13 cellular contexts compared by ENCODE assay signal in genomic region chr20:47117789-47118188, GRCh38.
DNase-seq lines count a peak whose midpoint lies in the region; ATAC-seq and TF ChIP-seq lines count a peak whose summit lies in the region.
"Had no signal": no experiment of that assay in that cellular context is flagged by ENCODE, and none has a peak within 500 bp of the region (broad histone marks: within the 10 kb centered on the region; RNA-seq: fewer than 3 reads in every experiment).

No MANE protein-coding gene starts in this region.

- peak; percentile 70 for ATAC-seq in IMR-90 (ENCODE audit: low read depth)
- no peak for ATAC-seq in thoracic aorta (ENCODE audit: insufficient number of reproducible peaks, low FRiP score, low read depth)
- ATAC-seq: activated CD8-positive, alpha-beta T cell treated with anti-CD3 and anti-CD28 coated beads, Interleukin-2, amount 10 ng/mL, durations not matched to agents 7 days and 5 days; mucosa of descending colon had no signal

- no peak overlapping the region for H4K8ac ChIP-seq in IMR-90 (ENCODE audit: low read depth in 2 of 2, low read length in 2 of 2)
- H4K8ac ChIP-seq in mesenchymal stem cell (ENCODE audit: low read length) = no peak overlapping the region

- H3K4me2 ChIP-seq in IMR-90 (ENCODE audit: low read depth, low read length) = peak overlapping the region; percentile 11
- H3K4me2 ChIP-seq in mesenchymal stem cell (ENCODE audit: low read length, poor library complexity, severe bottlenecking) = no peak overlapping the region

- 0 out of 2 replicates have a peak overlapping the region, but pooled peaks have one; percentile 12 for H2BK20ac ChIP-seq in IMR-90 (ENCODE audit: low read depth, low read length)

- no peak overlapping the region for H2AK9ac ChIP-seq in IMR-90 (replicated peaks; ENCODE audit: low read depth, low read length, poor library complexity)

- H3K9me3 Mint-ChIP-seq in MCF 10A (ENCODE audit: unreplicated experiment) (no peaks in the 10 kb centered on the region), immature natural killer cell (peaks cover 0 to 2% (median 0%) of the 10 kb centered on the region in 6 donors)

- H3K18ac ChIP-seq in IMR-90 (ENCODE audit: low read depth, low read length) = no peak overlapping the region
- H3K18ac ChIP-seq in mesenchymal stem cell (ENCODE audit: low read depth in 1 of 2, low read length in 2 of 2) = no peak overlapping the region

- no peak for TF ChIP-seq POLR2A in IMR-90 (IDR thresholded peaks at IDR 0.05; ENCODE audit: low read depth, low read length)

- intact Hi-C loops in IMR-90 (cut with micrococcal nuclease) (loop anchor here (10.0 kb wide), 1 partner anchor 93 kb away; no protein-coding TSS in a partner anchor), MCF 10A (cut with micrococcal nuclease) (no loop called here), colonic mucosa (cut with DNase I) (no loop called here)

- no peaks in the 10 kb centered on the region for H4K20me1 ChIP-seq in IMR-90 (ENCODE audit: insufficient read depth, low read length)

- H3K4me3 ChIP-seq in IMR-90 (ENCODE audit: insufficient read depth, low read depth, low read length) (no peak overlapping the region), mesenchymal stem cell (ENCODE audit: insufficient read depth in 1 of 2, low read depth in 1 of 2, low read length in 2 of 2) (no peak overlapping the region), thoracic aorta (peak overlapping the region; percentile 46), colonic mucosa (no peak overlapping the region)
- H3K4me3 ChIP-seq: mucosa of descending colon had no signal

- H2BK15ac ChIP-seq in IMR-90 (ENCODE audit: low read depth, low read length) (no peak overlapping the region), mesenchymal stem cell (ENCODE audit: low read depth, poor library complexity, severe bottlenecking) (no peak overlapping the region)

- H3K36me3 Mint-ChIP-seq in MCF 10A (ENCODE audit: insufficient read depth, unreplicated experiment) = no peaks in the 10 kb centered on the region
- H3K36me3 Mint-ChIP-seq in immature natural killer cell = no peaks in the 10 kb centered on the region

- no peak overlapping the region for H2BK12ac ChIP-seq in mesenchymal stem cell (ENCODE audit: low read length in 2 of 2)

- CTCF ChIA-PET in IMR-90 (lab: Yijun Ruan, JAX) (interaction anchor here (0.6 kb wide), 1 partner anchor 102 kb away, joined by 3 read pairs; no protein-coding TSS in a partner anchor), MCF 10A (lab: Yijun Ruan, JAX) (interaction anchor here (0.7 kb wide), 1 partner anchor 12 kb away, joined by 3 read pairs; no protein-coding TSS in a partner anchor)

- no peak overlapping the region; the same call in 1 of the 2 replicates for H3K56ac ChIP-seq in IMR-90 (ENCODE audit: extremely low read depth, insufficient read depth, low read length)

- H3K23ac ChIP-seq in IMR-90 (ENCODE audit: low read depth, low read length) = no peak overlapping the region
- no peak overlapping the region for H3K23ac ChIP-seq in mesenchymal stem cell (ENCODE audit: low read length in 2 of 2)

- TF ChIP-seq RAD21 in IMR-90 (IDR thresholded peaks at IDR 0.05; ENCODE audit: low read length) = no peak

- no peak overlapping the region for H2AK5ac ChIP-seq in IMR-90 (ENCODE audit: low read depth, low read length)
- no peak overlapping the region for H2AK5ac ChIP-seq in mesenchymal stem cell (ENCODE audit: low read length, severe bottlenecking)

- H3K27me3 Mint-ChIP-seq in MCF 10A (ENCODE audit: insufficient read depth, unreplicated experiment) (no peaks in the 10 kb centered on the region), immature natural killer cell (ENCODE audit: low read depth in 3 of 3) (peaks cover 1 to 8% (median 3%) of the 10 kb centered on the region in 3 donors)

- in situ Hi-C loops in IMR-90 (cut with MboI; ENCODE audit: low sequenced_read_pairs) (no loop called here), KBM-7 (cut with MboI; ENCODE audit: low pct_unique_long_range_greater_than_20kb, low sequenced_read_pairs) (no loop called here)

- H3K4ac ChIP-seq in IMR-90 (ENCODE audit: low read depth, low read length) (no peak overlapping the region), mesenchymal stem cell (ENCODE audit: low read depth in 1 of 2, low read length in 2 of 2) (no peak overlapping the region)

- peak; percentile 65 for DNase-seq in IMR-90
- no peak for DNase-seq in MCF 10A (ENCODE audit: unreplicated experiment)
- no peak for DNase-seq in mesenchymal stem cell
- no peak for DNase-seq in thoracic aorta (ENCODE audit: low spot score)
- DNase-seq in colonic mucosa = no peak
- no peak for DNase-seq in KBM-7
- no peak for DNase-seq in immature natural killer cell
- DNase-seq: activated CD8-positive, alpha-beta T cell treated with anti-CD3 and anti-CD28 coated beads, Interleukin-2, amount 10 ng/mL, durations not matched to agents 7 days and 5 days; Calu3; KG1; mucosa of descending colon; stimulated activated naive CD4-positive, alpha-beta T cell treated with Interleukin-2 at 50 U/mL for 16 hours; T-helper 1 cell had no signal

- no CpG with 5 or more reads among the region's 5 CpGs for WGBS in IMR-90 (ENCODE audit: extremely low coverage in 2 of 2, insufficient read length in 1 of 2), 2 experiments
- WGBS in mesenchymal stem cell = 37% methylated on average over 3 of the region's 5 CpGs

- TF ChIP-seq CTCF in IMR-90 (conservative IDR thresholded peaks at IDR 0.05; ENCODE audit: low read depth, low read length) = no peak
- no peak for TF ChIP-seq CTCF in MCF 10A (IDR thresholded peaks at IDR 0.05; ENCODE audit: unreplicated experiment)
- no peak for TF ChIP-seq CTCF in thoracic aorta (IDR thresholded peaks at IDR 0.05)
- no peak for TF ChIP-seq CTCF in colonic mucosa (IDR thresholded peaks at IDR 0.05)

- H3K4me3 Mint-ChIP-seq in MCF 10A (ENCODE audit: unreplicated experiment) = no peak overlapping the region
- no peak overlapping the region for H3K4me3 Mint-ChIP-seq in immature natural killer cell
- H3K4me3 Mint-ChIP-seq: activated CD8-positive, alpha-beta T cell treated with anti-CD3 and anti-CD28 coated beads, Interleukin-2, amount 10 ng/mL, durations not matched to agents 7 days and 5 days had no signal

- BruUV-seq in IMR-90 (replicated peaks; lab: Mats Ljungman, UMichigan) (no TSS peak), MCF 10A (replicated peaks; lab: Mats Ljungman, UMichigan) (no TSS peak)

- H3K27me3 ChIP-seq in IMR-90 (ENCODE audit: control insufficient read depth, insufficient read depth, low read length) (no peaks in the 10 kb centered on the region), mesenchymal stem cell (ENCODE audit: control insufficient read depth in 1 of 2, insufficient read depth in 1 of 2, low read length in 2 of 2) (peaks cover 0 to 4% of the 10 kb centered on the region in 2 experiments), thoracic aorta (replicated peaks; ENCODE audit: insufficient read depth) (no peaks in the 10 kb centered on the region), colonic mucosa (no peaks in the 10 kb centered on the region)

- H3K27ac ChIP-seq in IMR-90 (ENCODE audit: insufficient read depth, low read length) (no peak overlapping the region; the same call in 1 of the 2 replicates), mesenchymal stem cell (ENCODE audit: low read length, poor library complexity, severe bottlenecking) (no peak overlapping the region), thoracic aorta (peak overlapping the region; percentile 74 to 83), colonic mucosa (no peak overlapping the region)

- H3K9me3 ChIP-seq in IMR-90 (ENCODE audit: control insufficient read depth, insufficient read depth, low read length) (no peaks in the 10 kb centered on the region), mesenchymal stem cell (ENCODE audit: control insufficient read depth, low read length) (no peaks in the 10 kb centered on the region), thoracic aorta (no peaks in the 10 kb centered on the region), colonic mucosa (no peaks in the 10 kb centered on the region)
- H3K9me3 ChIP-seq: mucosa of descending colon had no signal

- H3K14ac ChIP-seq in IMR-90 (replicated peaks; ENCODE audit: low read depth, low read length) (no peak overlapping the region), mesenchymal stem cell (ENCODE audit: low read length in 2 of 2) (no peak overlapping the region)

- H3K4me1 Mint-ChIP-seq in MCF 10A (ENCODE audit: insufficient read depth, unreplicated experiment) = no peaks in the 10 kb centered on the region
- H3K4me1 Mint-ChIP-seq in immature natural killer cell = no peaks in the 10 kb centered on the region

- POLR2A ChIA-PET in IMR-90 (lab: Charles Lee; ENCODE audit: unreplicated experiment) = no interaction called here
- POLR2A ChIA-PET in MCF 10A (lab: Yijun Ruan, JAX) = interaction anchor here (1.2 kb wide), 1 partner anchor 8 kb away, joined by 5 read pairs; no protein-coding TSS in a partner anchor

- H3K27ac Mint-ChIP-seq in MCF 10A (ENCODE audit: low read depth, unreplicated experiment) = peak overlapping the region; percentile 52
- H3K27ac Mint-ChIP-seq in immature natural killer cell = no peak overlapping the region
- H3K27ac Mint-ChIP-seq: activated CD8-positive, alpha-beta T cell treated with anti-CD3 and anti-CD28 coated beads, Interleukin-2, amount 10 ng/mL, durations not matched to agents 7 days and 5 days had no signal

- H2BK5ac ChIP-seq in IMR-90 (ENCODE audit: low read depth, low read length, poor library complexity, severe bottlenecking) (peak overlapping the region; percentile 15), mesenchymal stem cell (ENCODE audit: low read depth, low read length, poor library complexity, severe bottlenecking) (no peak overlapping the region)

- no peak overlapping the region for H4K5ac ChIP-seq in IMR-90 (ENCODE audit: low read depth, low read length)

- no peak overlapping the region for H2AFZ ChIP-seq in IMR-90 (replicated peaks; ENCODE audit: low read length, poor library complexity)
- no peak overlapping the region for H2AFZ ChIP-seq in mesenchymal stem cell (ENCODE audit: low read depth, low read length)

- H3K9me1 ChIP-seq in IMR-90 (ENCODE audit: insufficient read depth, low read length) = peaks cover 16% of the 10 kb centered on the region

- peaks cover 20% of the 10 kb centered on the region for H3K4me1 ChIP-seq in IMR-90 (ENCODE audit: control insufficient read depth, insufficient read depth, low read length)
- H3K4me1 ChIP-seq in mesenchymal stem cell (ENCODE audit: control insufficient read depth, insufficient read depth, low read depth, low read length) = no peaks in the 10 kb centered on the region
- H3K4me1 ChIP-seq in thoracic aorta (ENCODE audit: control insufficient read depth in 1 of 2, low read depth in 2 of 2) = peaks cover 7 to 20% of the 10 kb centered on the region in 2 donors
- no peaks in the 10 kb centered on the region for H3K4me1 ChIP-seq in colonic mucosa

- H4K91ac ChIP-seq in IMR-90 (ENCODE audit: insufficient read depth, low read depth, low read length) = no peak overlapping the region
- no peak overlapping the region for H4K91ac ChIP-seq in mesenchymal stem cell (ENCODE audit: low read length)

- dilution Hi-C loops in IMR-90 (cut with HindIII; ENCODE audit: low sequenced_read_pairs, unreplicated experiment) = no loop called here

- H3K9ac ChIP-seq in IMR-90 (ENCODE audit: low read depth, low read length) (no peak overlapping the region), mesenchymal stem cell (ENCODE audit: low read length) (peak overlapping the region; percentile 47), colonic mucosa (ENCODE audit: low read depth in 2 of 2, low read length in 2 of 2) (no peak overlapping the region)

- H3K79me1 ChIP-seq in IMR-90 (ENCODE audit: low read depth in 1 of 2, low read length in 2 of 2) (no peaks in the 10 kb centered on the region), mesenchymal stem cell (replicated peaks; ENCODE audit: low read length, poor library complexity, severe bottlenecking) (no peaks in the 10 kb centered on the region)

- H3K36me3 ChIP-seq in IMR-90 (ENCODE audit: control insufficient read depth, insufficient read depth, low read length) (no peaks in the 10 kb centered on the region), mesenchymal stem cell (ENCODE audit: control insufficient read depth in 1 of 2, insufficient read depth in 2 of 2, low read depth in 1 of 2, low read length in 2 of 2) (no peaks in the 10 kb centered on the region), thoracic aorta (no peaks in the 10 kb centered on the region), colonic mucosa (no peaks in the 10 kb centered on the region)

- H2BK120ac ChIP-seq in IMR-90 (ENCODE audit: low read depth, low read length) = peak overlapping the region; percentile 55; the same call in 1 of the 2 replicates
- no peak overlapping the region for H2BK120ac ChIP-seq in mesenchymal stem cell (ENCODE audit: low read depth, low read length)

Comparison
In these comparisons a context has a peak if more than half of its experiments do, and no peak if none do; other contexts are left out.
1. H3K27ac ChIP-seq: peak in thoracic aorta (2 of 2); none in IMR-90 (single experiment), mesenchymal stem cell (single experiment) and colonic mucosa (single experiment).